In the genomic region with DNA sequence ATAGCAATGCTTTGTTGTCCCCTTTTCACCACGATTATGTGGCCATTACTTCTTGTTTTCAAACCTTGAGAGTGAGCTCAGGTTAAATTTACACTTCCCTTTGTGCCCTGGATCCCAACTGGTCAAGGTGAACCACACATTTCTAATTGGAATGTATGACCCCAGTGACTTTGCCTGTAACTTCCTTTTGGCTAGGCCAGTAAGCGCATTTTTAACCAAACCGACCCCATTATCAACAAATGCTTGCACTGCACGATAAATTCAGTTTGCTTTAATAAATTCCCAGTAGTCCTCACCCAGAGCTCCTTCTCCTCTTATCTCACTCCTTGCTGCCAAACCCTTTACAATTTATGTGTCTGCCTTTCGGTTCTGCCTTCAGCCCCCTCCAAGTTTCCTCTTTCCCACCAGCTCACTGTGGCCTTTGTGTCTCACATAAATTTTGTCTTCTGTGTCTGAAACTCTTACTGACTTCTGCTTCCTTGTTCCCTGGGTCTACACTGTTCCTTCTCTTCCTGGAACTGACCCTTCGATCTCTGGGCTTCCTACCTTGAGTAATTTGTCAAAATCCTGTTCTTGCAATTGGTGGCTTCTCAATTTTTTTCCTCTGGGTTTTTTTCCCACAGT, we compare ENCODE assay signal across 1 cellular context.
A peak's percentile ranks its signal among the peaks of the same experiment; 100 is the strongest.
TF ChIP-seq lines count a peak whose summit lies in the region.

No MANE protein-coding gene starts in this region.

TF ChIP-seq in K562, 482 proteins besides CTCF, POLR2A, EP300 and RAD21 (continued from another document and continues in another):
- TF ChIP-seq PURB (CRISPR knock-in tag; IDR thresholded peaks at IDR 0.05; ENCODE audit: low read depth) (no peak), FOXA1 (IDR thresholded peaks at IDR 0.05; ENCODE audit: borderline replicate concordance) (no peak), ZNF311 (CRISPR knock-in tag; IDR thresholded peaks at IDR 0.05) (no peak), MTA1 (IDR thresholded peaks at IDR 0.05; ENCODE audit: borderline replicate concordance) (peak; percentile 26; the same call in 1 of the 2 replicates), PKNOX1 (IDR thresholded peaks at IDR 0.05) (peak; percentile 89), SMAD4 (CRISPR knock-in tag; conservative IDR thresholded peaks at IDR 0.05) (peak; percentile 63), ELF2 (CRISPR knock-in tag; IDR thresholded peaks at IDR 0.05) (no peak), ZNF830 (CRISPR knock-in tag; IDR thresholded peaks at IDR 0.05) (no peak), ZBTB26 (CRISPR knock-in tag; IDR thresholded peaks at IDR 0.05) (no peak), DIDO1 (tag; IDR thresholded peaks at IDR 0.05; ENCODE audit: low read depth) (no peak), DEAF1 (CRISPR knock-in tag; IDR thresholded peaks at IDR 0.05) (no peak), NR2F6 (CRISPR knock-in tag; IDR thresholded peaks at IDR 0.05) (no peak), MEIS2 (IDR thresholded peaks at IDR 0.05; ENCODE audit: partially characterized antibody) (peak; percentile 96), JUND (IDR thresholded peaks at IDR 0.05; ENCODE audit: borderline replicate concordance, low read depth, low read length) (no peak), JUND (tag; IDR thresholded peaks at IDR 0.05; ENCODE audit: borderline replicate concordance, low read depth, low read length) (peak; percentile 36; the same call in 1 of the 3 replicates), POLR2AphosphoS5 (IDR thresholded peaks at IDR 0.05; ENCODE audit: control insufficient read depth, insufficient read depth, low read depth, low read length) (no peak), BACH1 (tag; IDR thresholded peaks at IDR 0.05) (peak; percentile 39; the same call in 1 of the 2 replicates), EWSR1 (IDR thresholded peaks at IDR 0.05; ENCODE audit: borderline replicate concordance, low read depth, partially characterized antibody) (no peak), SMARCC2 (IDR thresholded peaks at IDR 0.05; ENCODE audit: low read depth) (0 out of 2 replicates have a peak, but pooled peaks have one; percentile 25), SRF (CRISPR knock-in tag; IDR thresholded peaks at IDR 0.05) (no peak), THAP7 (CRISPR knock-in tag; IDR thresholded peaks at IDR 0.05) (no peak), ZNF766 (CRISPR knock-in tag; conservative IDR thresholded peaks at IDR 0.05) (peak; percentile 67), MGA (IDR thresholded peaks at IDR 0.05) (no peak), CBFA2T3 (IDR thresholded peaks at IDR 0.05) (peak; percentile 17; the same call in 1 of the 2 replicates), ID3 (CRISPR knock-in tag; IDR thresholded peaks at IDR 0.05) (no peak), ID3 (tag; IDR thresholded peaks at IDR 0.05) (peak; percentile 8; the same call in 1 of the 2 replicates), CBFA2T2 (conservative IDR thresholded peaks at IDR 0.05) (no peak), ZNF197 (CRISPR knock-in tag; IDR thresholded peaks at IDR 0.05; ENCODE audit: low read depth) (no peak), ETV6 (IDR thresholded peaks at IDR 0.05; ENCODE audit: borderline replicate concordance in 1 of 2, low read depth in 2 of 2, low read length in 1 of 2) (peak; percentile 30 to 82; a peak in 3 of 4 replicates), ETV6 (CRISPR knock-in tag; IDR thresholded peaks at IDR 0.05; ENCODE audit: borderline replicate concordance) (no peak), RHOXF2B (CRISPR knock-in tag; conservative IDR thresholded peaks at IDR 0.05) (peak; percentile 67; the same call in 1 of the 2 replicates)
- TF ChIP-seq, protein P1, sequence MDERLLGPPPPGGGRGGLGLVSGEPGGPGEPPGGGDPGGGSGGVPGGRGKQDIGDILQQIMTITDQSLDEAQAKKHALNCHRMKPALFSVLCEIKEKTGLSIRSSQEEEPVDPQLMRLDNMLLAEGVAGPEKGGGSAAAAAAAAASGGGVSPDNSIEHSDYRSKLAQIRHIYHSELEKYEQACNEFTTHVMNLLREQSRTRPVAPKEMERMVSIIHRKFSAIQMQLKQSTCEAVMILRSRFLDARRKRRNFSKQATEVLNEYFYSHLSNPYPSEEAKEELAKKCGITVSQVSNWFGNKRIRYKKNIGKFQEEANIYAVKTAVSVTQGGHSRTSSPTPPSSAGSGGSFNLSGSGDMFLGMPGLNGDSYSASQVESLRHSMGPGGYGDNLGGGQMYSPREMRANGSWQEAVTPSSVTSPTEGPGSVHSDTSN (CRISPR knock-in tag; IDR thresholded peaks at IDR 0.05; ENCODE audit: low read depth), result no peak
- TF ChIP-seq, protein P1 (tag; conservative IDR thresholded peaks at IDR 0.05; ENCODE audit: low read depth), result peak; percentile 97
- TF ChIP-seq, protein P2, sequence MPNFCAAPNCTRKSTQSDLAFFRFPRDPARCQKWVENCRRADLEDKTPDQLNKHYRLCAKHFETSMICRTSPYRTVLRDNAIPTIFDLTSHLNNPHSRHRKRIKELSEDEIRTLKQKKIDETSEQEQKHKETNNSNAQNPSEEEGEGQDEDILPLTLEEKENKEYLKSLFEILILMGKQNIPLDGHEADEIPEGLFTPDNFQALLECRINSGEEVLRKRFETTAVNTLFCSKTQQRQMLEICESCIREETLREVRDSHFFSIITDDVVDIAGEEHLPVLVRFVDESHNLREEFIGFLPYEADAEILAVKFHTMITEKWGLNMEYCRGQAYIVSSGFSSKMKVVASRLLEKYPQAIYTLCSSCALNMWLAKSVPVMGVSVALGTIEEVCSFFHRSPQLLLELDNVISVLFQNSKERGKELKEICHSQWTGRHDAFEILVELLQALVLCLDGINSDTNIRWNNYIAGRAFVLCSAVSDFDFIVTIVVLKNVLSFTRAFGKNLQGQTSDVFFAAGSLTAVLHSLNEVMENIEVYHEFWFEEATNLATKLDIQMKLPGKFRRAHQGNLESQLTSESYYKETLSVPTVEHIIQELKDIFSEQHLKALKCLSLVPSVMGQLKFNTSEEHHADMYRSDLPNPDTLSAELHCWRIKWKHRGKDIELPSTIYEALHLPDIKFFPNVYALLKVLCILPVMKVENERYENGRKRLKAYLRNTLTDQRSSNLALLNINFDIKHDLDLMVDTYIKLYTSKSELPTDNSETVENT (CRISPR knock-in tag; IDR thresholded peaks at IDR 0.05), result no peak
